ENCODE assay signal across 23 cellular contexts in genomic region chr2:150136901-150137300, GRCh38.
"Had no signal": no experiment of that assay in that cellular context is flagged by ENCODE, and none has a peak within 500 bp of the region (broad histone marks: within the 10 kb centered on the region; RNA-seq: fewer than 3 reads in every experiment).

No MANE protein-coding gene starts in this region.

- H3K36me3 Mint-ChIP-seq: activated naive CD8-positive, alpha-beta T cell; memory B cell; WTC11 had no signal

- H3K27ac Mint-ChIP-seq: activated CD4-positive, alpha-beta T cell treated with anti-CD3 and anti-CD28 coated beads for 36 hours; activated naive CD8-positive, alpha-beta T cell; activated T-cell treated with anti-CD3 and anti-CD28 coated beads, Interleukin-2, amount 50 U/mL, for 24 hours; activated T-helper 2 cell treated with anti-CD3 and anti-CD28 coated beads, Interferon-gamma antibody, Interleukin-2, Interleukin-4, amounts not matched to agents 10 μg/mL and 5 μg/mL and 100 μg/mL, durations not matched to agents 14 hours and 24 hours and 36 hours; dendritic cell treated with granulocyte-macrophage colony-stimulating factor and Interleukin-4, amounts not matched to agents 40 ng/mL and 50 ng/mL, for 4 days; memory B cell; nephron progenitor cell; WTC11 had no signal

- H3K4me1 ChIP-seq: adrenal gland, parathyroid adenoma had no signal

- H3K9me3 ChIP-seq: adrenal gland, heart left ventricle, right lobe of liver had no signal

- H3K27me3 Mint-ChIP-seq: activated naive CD8-positive, alpha-beta T cell; activated T-cell treated with anti-CD3 and anti-CD28 coated beads, Interleukin-2, amount 50 U/mL, for 24 hours; dendritic cell treated with granulocyte-macrophage colony-stimulating factor and Interleukin-4, amounts not matched to agents 40 ng/mL and 50 ng/mL, for 4 days; memory B cell had no signal

- H3K27me3 ChIP-seq: adrenal gland, cardiac muscle cell, right lobe of liver had no signal

- H3K4me1 Mint-ChIP-seq: activated CD4-positive, alpha-beta T cell treated with anti-CD3 and anti-CD28 coated beads for 36 hours; memory B cell; nephron progenitor cell had no signal

- H3K27ac ChIP-seq: adrenal gland, cardiac muscle cell, heart left ventricle, parathyroid adenoma, right lobe of liver had no signal

- H3K4me3 Mint-ChIP-seq: activated CD4-positive, alpha-beta T cell treated with anti-CD3 and anti-CD28 coated beads for 36 hours; activated naive CD8-positive, alpha-beta T cell; activated T-cell treated with anti-CD3 and anti-CD28 coated beads, Interleukin-2, amount 50 U/mL, for 24 hours; dendritic cell treated with granulocyte-macrophage colony-stimulating factor and Interleukin-4, amounts not matched to agents 40 ng/mL and 50 ng/mL, for 4 days; memory B cell; nephron progenitor cell; WTC11 had no signal

- H3K9me3 Mint-ChIP-seq: activated T-helper 2 cell treated with anti-CD3 and anti-CD28 coated beads, Interferon-gamma antibody, Interleukin-2, Interleukin-4, amounts not matched to agents 10 μg/mL and 5 μg/mL and 100 μg/mL, durations not matched to agents 14 hours and 24 hours and 36 hours; nephron progenitor cell; WTC11 had no signal

- ATAC-seq: activated CD4-positive, alpha-beta T cell treated with anti-CD3 and anti-CD28 coated beads for 36 hours; heart left ventricle; left colon; right lobe of liver; WTC11 had no signal

- H3K4me3 ChIP-seq: adrenal gland, cardiac muscle cell, heart left ventricle, right lobe of liver had no signal

- DNase-seq: activated CD4-positive, alpha-beta T cell treated with anti-CD3 and anti-CD28 coated beads for 36 hours; activated CD4-positive, alpha-beta T cell treated with anti-CD3 and anti-CD28 coated beads, Interleukin-2, amount 50 U/mL, for 4 hours; activated CD8-positive, alpha-beta memory T cell treated with anti-CD3 and anti-CD28 coated beads for 24 hours; activated CD8-positive, alpha-beta memory T cell treated with anti-CD3 and anti-CD28 coated beads, Interleukin-2, amount 50 U/mL, for 4 hours; activated naive CD4-positive, alpha-beta T cell; activated T-cell treated with anti-CD3 and anti-CD28 coated beads, Interleukin-2, amount 50 U/mL, for 24 hours; adrenal gland; effector CD8-positive, alpha-beta T cell; heart left ventricle; left colon; nephron progenitor cell; right lobe of liver; small intestine; stimulated activated CD4-positive, alpha-beta T cell treated with anti-CD3 and anti-CD28 coated beads, Interleukin-15, amount 100 ng/mL, for 24 hours; stimulated activated naive CD4-positive, alpha-beta T cell treated with Interleukin-2 at 50 U/mL for 16 hours; T-helper 1 cell had no signal

- H3K36me3 ChIP-seq: adrenal gland, cardiac muscle cell, heart left ventricle, right lobe of liver had no signal
